Comparison of ENCODE assay signal across 1 cellular context in genomic region chr15:74451861-74452835, GRCh38.
TF ChIP-seq lines count a peak whose summit lies in the region.

No MANE protein-coding gene starts in this region.

TF ChIP-seq in K562, 482 proteins besides CTCF, POLR2A, EP300 and RAD21:
- TF ChIP-seq, protein P1, sequence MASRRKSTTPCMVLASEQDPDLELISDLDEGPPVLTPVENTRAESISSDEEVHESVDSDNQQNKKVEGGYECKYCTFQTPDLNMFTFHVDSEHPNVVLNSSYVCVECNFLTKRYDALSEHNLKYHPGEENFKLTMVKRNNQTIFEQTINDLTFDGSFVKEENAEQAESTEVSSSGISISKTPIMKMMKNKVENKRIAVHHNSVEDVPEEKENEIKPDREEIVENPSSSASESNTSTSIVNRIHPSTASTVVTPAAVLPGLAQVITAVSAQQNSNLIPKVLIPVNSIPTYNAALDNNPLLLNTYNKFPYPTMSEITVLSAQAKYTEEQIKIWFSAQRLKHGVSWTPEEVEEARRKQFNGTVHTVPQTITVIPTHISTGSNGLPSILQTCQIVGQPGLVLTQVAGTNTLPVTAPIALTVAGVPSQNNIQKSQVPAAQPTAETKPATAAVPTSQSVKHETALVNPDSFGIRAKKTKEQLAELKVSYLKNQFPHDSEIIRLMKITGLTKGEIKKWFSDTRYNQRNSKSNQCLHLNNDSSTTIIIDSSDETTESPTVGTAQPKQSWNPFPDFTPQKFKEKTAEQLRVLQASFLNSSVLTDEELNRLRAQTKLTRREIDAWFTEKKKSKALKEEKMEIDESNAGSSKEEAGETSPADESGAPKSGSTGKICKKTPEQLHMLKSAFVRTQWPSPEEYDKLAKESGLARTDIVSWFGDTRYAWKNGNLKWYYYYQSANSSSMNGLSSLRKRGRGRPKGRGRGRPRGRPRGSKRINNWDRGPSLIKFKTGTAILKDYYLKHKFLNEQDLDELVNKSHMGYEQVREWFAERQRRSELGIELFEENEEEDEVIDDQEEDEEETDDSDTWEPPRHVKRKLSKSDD (conservative IDR thresholded peaks at IDR 0.05; ENCODE audit: low read length), result no peak
- no peak for TF ChIP-seq RAD51 (IDR thresholded peaks at IDR 0.05; ENCODE audit: borderline replicate concordance, low read depth)
- TF ChIP-seq RFX1 (IDR thresholded peaks at IDR 0.05), result peak; percentile 93
- no peak for TF ChIP-seq TCF7 (IDR thresholded peaks at IDR 0.05; ENCODE audit: borderline replicate concordance)
- TF ChIP-seq TAF9B (IDR thresholded peaks at IDR 0.05; ENCODE audit: partially characterized antibody), result no peak
- no peak for TF ChIP-seq FOXJ3 (CRISPR knock-in tag; IDR thresholded peaks at IDR 0.05)
